1 cellular context compared by ENCODE assay signal in genomic region chr2:102005989-102006885, GRCh38.
TF ChIP-seq lines count a peak whose summit lies in the region.

No MANE protein-coding gene starts in this region.

TF ChIP-seq in HepG2, 621 proteins besides CTCF, POLR2A, EP300 and RAD21 (continued from another document):
- TF ChIP-seq ZNF770 (CRISPR knock-in tag; IDR thresholded peaks at IDR 0.05) (no peak), GZF1 (CRISPR knock-in tag; IDR thresholded peaks at IDR 0.05) (no peak), ZBTB20 (CRISPR knock-in tag; IDR thresholded peaks at IDR 0.05; ENCODE audit: borderline replicate concordance, low read depth) (0 out of 2 replicates have a peak, but pooled peaks have one; percentile 23), HMG20A (CRISPR knock-in tag; IDR thresholded peaks at IDR 0.05; ENCODE audit: borderline replicate concordance) (peak; percentile 56; the same call in 1 of the 2 replicates), ZNF546 (CRISPR knock-in tag; conservative IDR thresholded peaks at IDR 0.05) (no peak), REXO4 (CRISPR knock-in tag; IDR thresholded peaks at IDR 0.05; ENCODE audit: borderline replicate concordance) (no peak), ZSCAN20 (CRISPR knock-in tag; IDR thresholded peaks at IDR 0.05; ENCODE audit: borderline replicate concordance) (no peak), TCF7 (IDR thresholded peaks at IDR 0.05; ENCODE audit: low read depth) (no peak), RNF2 (conservative IDR thresholded peaks at IDR 0.05; ENCODE audit: low read depth) (no peak), ZNF337 (CRISPR knock-in tag; IDR thresholded peaks at IDR 0.05; ENCODE audit: borderline replicate concordance, low read depth) (no peak), POLR2AphosphoS2 (IDR thresholded peaks at IDR 0.05; ENCODE audit: low read depth, low read length) (no peak), FIP1L1 (IDR thresholded peaks at IDR 0.05; ENCODE audit: borderline replicate concordance, insufficient read depth, low read depth, low read length) (no peak), NCOA5 (CRISPR knock-in tag; IDR thresholded peaks at IDR 0.05) (no peak), ZNF691 (CRISPR knock-in tag; IDR thresholded peaks at IDR 0.05; ENCODE audit: borderline replicate concordance, low read depth) (no peak), FOXK1 (CRISPR knock-in tag; IDR thresholded peaks at IDR 0.05; ENCODE audit: borderline replicate concordance, low read depth) (no peak), SMAD1 (CRISPR knock-in tag; IDR thresholded peaks at IDR 0.05; ENCODE audit: borderline replicate concordance, low read depth) (0 out of 2 replicates have a peak, but pooled peaks have one; percentile 42), ZNF333 (CRISPR knock-in tag; IDR thresholded peaks at IDR 0.05; ENCODE audit: borderline replicate concordance) (no peak), TBX3 (IDR thresholded peaks at IDR 0.05; ENCODE audit: borderline replicate concordance) (no peak), GABPB1 (CRISPR knock-in tag; IDR thresholded peaks at IDR 0.05) (no peak; the same call in 1 of the 2 replicates), MIXL1 (CRISPR knock-in tag; IDR thresholded peaks at IDR 0.05) (peak; percentile 34; the same call in 1 of the 2 replicates), DZIP1 (CRISPR knock-in tag; IDR thresholded peaks at IDR 0.05) (no peak), ZNF547 (CRISPR knock-in tag; IDR thresholded peaks at IDR 0.05) (no peak), THAP7 (CRISPR knock-in tag; IDR thresholded peaks at IDR 0.05) (no peak), SOX13 (IDR thresholded peaks at IDR 0.05) (no peak), SOX13 (CRISPR knock-in tag; conservative IDR thresholded peaks at IDR 0.05 in 1 of 2, IDR thresholded peaks at IDR 0.05 in 1 of 2) (0 out of 4 replicates have a peak, but pooled peaks of 1 of the 2 experiments have one; percentile 17), RBFOX2 (IDR thresholded peaks at IDR 0.05; ENCODE audit: low read depth, low read length) (no peak), ZNF251 (CRISPR knock-in tag; IDR thresholded peaks at IDR 0.05) (no peak), ZNF577 (CRISPR knock-in tag; IDR thresholded peaks at IDR 0.05; ENCODE audit: borderline replicate concordance, low read depth) (no peak), SCMH1 (CRISPR knock-in tag; IDR thresholded peaks at IDR 0.05; ENCODE audit: borderline replicate concordance) (no peak), NFE2 (CRISPR knock-in tag; IDR thresholded peaks at IDR 0.05) (no peak), ZFAT (CRISPR knock-in tag; conservative IDR thresholded peaks at IDR 0.05) (no peak)
